Comparison of ENCODE assay signal across 15 cellular contexts in the genomic region with DNA sequence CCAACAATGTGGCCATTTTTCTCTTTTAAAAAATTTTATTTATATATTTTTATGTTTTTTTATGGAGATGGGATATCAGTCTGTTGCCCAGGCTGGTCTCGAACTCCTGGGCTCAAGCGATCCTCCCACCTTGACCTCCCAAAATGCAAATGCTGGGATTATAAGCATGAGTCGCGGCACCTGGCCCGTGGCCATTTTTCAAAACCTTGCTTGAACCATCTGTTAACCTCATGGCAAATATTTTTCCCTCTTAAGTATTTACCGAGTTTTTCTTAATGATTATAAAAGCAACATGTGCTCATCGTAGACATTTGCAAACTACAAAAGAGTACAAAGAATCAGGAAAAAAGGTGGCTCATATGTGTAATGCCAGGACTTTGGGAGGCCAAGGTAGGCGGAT.
DNase-seq lines count a peak whose midpoint lies in the region; FAIRE-seq and TF ChIP-seq lines count a peak whose summit lies in the region.
"Had no signal": no experiment of that assay in that cellular context is flagged by ENCODE, and none has a peak within 500 bp of the region (broad histone marks: within the 10 kb centered on the region; RNA-seq: fewer than 3 reads in every experiment).

No MANE protein-coding gene starts in this region.

- 86 to 90% methylated on average over 8 of the region's 8 CpGs for WGBS in sigmoid colon, 2 donors

- H3K4me2 ChIP-seq in OCI-LY1 (ENCODE audit: low read length) = peak overlapping the region; percentile 6; the same call in 1 of the 2 replicates

- H2AFZ ChIP-seq in OCI-LY1 (ENCODE audit: low read length) = no peak overlapping the region

- peak; percentile 57 for DNase-seq in fibroblast of mammary gland (ENCODE audit: low read depth)
- DNase-seq in sigmoid colon = no peak
- no peak for DNase-seq in T1000 (lab: John Stamatoyannopoulos, UW)
- no peak for DNase-seq in NCI-H226
- DNase-seq in NCI-H146 (lab: John Stamatoyannopoulos, UW) = no peak
- no peak for DNase-seq in urothelium cell line (ENCODE audit: low spot score)
- DNase-seq: activated CD8-positive, alpha-beta T cell treated with anti-CD3 and anti-CD28 coated beads for 36 hours; activated effector memory CD4-positive, alpha-beta T cell treated with anti-CD3 and anti-CD28 coated beads, Interleukin-2, amount 50 U/mL, for 16 hours; effector memory CD4-positive, alpha-beta T cell; kidney; naive B cell; right lobe of liver had no signal

- H4K20me1 ChIP-seq in OCI-LY1 (ENCODE audit: insufficient read depth, low read length) = no peaks in the 10 kb centered on the region

- no peak overlapping the region for H3K4me3 ChIP-seq in OCI-LY1 (ENCODE audit: low read depth, low read length, poor library complexity, severe bottlenecking)
- H3K4me3 ChIP-seq in fibroblast of mammary gland (ENCODE audit: control insufficient read depth, low read depth, low read length) = no peak overlapping the region
- H3K4me3 ChIP-seq in sigmoid colon = no peak overlapping the region
- H3K4me3 ChIP-seq: right lobe of liver, SK-N-MC had no signal

- no peak for TF ChIP-seq CTCF in C4-2B (conservative IDR thresholded peaks at IDR 0.05)
- no peak for TF ChIP-seq CTCF in OCI-LY1 (IDR thresholded peaks at IDR 0.05; ENCODE audit: low read length)
- no peak for TF ChIP-seq CTCF in fibroblast of mammary gland (conservative IDR thresholded peaks at IDR 0.05; ENCODE audit: control insufficient read depth, insufficient read depth, low read depth, low read length)
- TF ChIP-seq CTCF in sigmoid colon (IDR thresholded peaks at IDR 0.05) = no peak

- peak overlapping the region; percentile 93 for H3K27ac ChIP-seq in C4-2B
- peak overlapping the region; percentile 88 for H3K27ac ChIP-seq in OCI-LY1 (ENCODE audit: low read depth, low read length, poor library complexity, severe bottlenecking)
- H3K27ac ChIP-seq in sigmoid colon = peak overlapping the region; percentile 81 to 92 (median 86)
- H3K27ac ChIP-seq: right lobe of liver, SK-N-MC had no signal

- no peak for TF ChIP-seq POLR2A in sigmoid colon (IDR thresholded peaks at IDR 0.05)

- no peaks in the 10 kb centered on the region for H3K9me2 ChIP-seq in OCI-LY1 (ENCODE audit: low read depth, low read length)

- H3K9ac ChIP-seq in OCI-LY1 (ENCODE audit: low read length) = no peak overlapping the region; the same call in 1 of the 2 replicates

- no peaks in the 10 kb centered on the region for H3F3A ChIP-seq in OCI-LY1 (ENCODE audit: insufficient read depth, low read length)

- H3K9me3 ChIP-seq in OCI-LY1 (ENCODE audit: low read length) (no peaks in the 10 kb centered on the region), sigmoid colon (no peaks in the 10 kb centered on the region)
- H3K9me3 ChIP-seq: right lobe of liver had no signal

- H3K4me1 ChIP-seq in OCI-LY1 (ENCODE audit: insufficient read depth, low read length, severe bottlenecking) (peaks cover 50% of the 10 kb centered on the region), sigmoid colon (peaks cover 0 to 86% (median 72%) of the 10 kb centered on the region in 4 donors)
- H3K4me1 ChIP-seq: right lobe of liver had no signal

- no peaks in the 10 kb centered on the region for H3K79me2 ChIP-seq in OCI-LY1 (ENCODE audit: insufficient read depth, low read length)

- no peak for TF ChIP-seq EP300 in sigmoid colon (IDR thresholded peaks at IDR 0.05)

- no peak for FAIRE-seq in urothelium cell line (lab: Jason Lieb, UNC)
- FAIRE-seq: kidney had no signal

- intact Hi-C loops in sigmoid colon (cut with DNase I) = no loop called here

- H3K27me3 ChIP-seq in OCI-LY1 (ENCODE audit: insufficient read depth, low read length) (no peaks in the 10 kb centered on the region), sigmoid colon (no peaks in the 10 kb centered on the region)
- H3K27me3 ChIP-seq: right lobe of liver had no signal

- H3K36me3 ChIP-seq in OCI-LY1 (ENCODE audit: insufficient read depth, low read length) (peaks cover 64% of the 10 kb centered on the region), sigmoid colon (peaks cover 0 to 15% (median 6%) of the 10 kb centered on the region in 4 donors)
- H3K36me3 ChIP-seq: right lobe of liver had no signal
